2 cellular contexts compared by ENCODE assay signal in genomic region chr4:76867377-76867776, GRCh38.
TF ChIP-seq lines count a peak whose summit lies in the region.

No MANE protein-coding gene starts in this region.

TF ChIP-seq in HCT116, 20 proteins besides CTCF, POLR2A, EP300 and RAD21 (continued from another document):
- TF ChIP-seq REST (IDR thresholded peaks at IDR 0.05; ENCODE audit: low read depth) (no peak), ZFX (IDR thresholded peaks at IDR 0.05) (no peak), MAX (IDR thresholded peaks at IDR 0.05) (no peak), ZBTB33 (IDR thresholded peaks at IDR 0.05; ENCODE audit: extremely low read depth, insufficient replicate concordance, low read length) (no peak), YY1 (IDR thresholded peaks at IDR 0.05; ENCODE audit: extremely low read depth, insufficient replicate concordance, low read depth, low read length) (no peak), EGR1 (IDR thresholded peaks at IDR 0.05; ENCODE audit: low read depth) (no peak), ELF1 (IDR thresholded peaks at IDR 0.05; ENCODE audit: borderline replicate concordance, low read depth) (no peak)

TF ChIP-seq in WTC11, 78 proteins besides CTCF, POLR2A, EP300 and RAD21 (continued from another document):
- TF ChIP-seq ZNF532 (CRISPR knock-in tag; IDR thresholded peaks at IDR 0.05; ENCODE audit: borderline replicate concordance) (no peak), AR (CRISPR knock-in tag; IDR thresholded peaks at IDR 0.05) (no peak), CREB1 (CRISPR knock-in tag; IDR thresholded peaks at IDR 0.05) (no peak), HMGA2 (CRISPR knock-in tag; IDR thresholded peaks at IDR 0.05) (no peak), RORB (CRISPR knock-in tag; IDR thresholded peaks at IDR 0.05) (no peak)
